33 cellular contexts compared by ENCODE assay signal in the genomic region with DNA sequence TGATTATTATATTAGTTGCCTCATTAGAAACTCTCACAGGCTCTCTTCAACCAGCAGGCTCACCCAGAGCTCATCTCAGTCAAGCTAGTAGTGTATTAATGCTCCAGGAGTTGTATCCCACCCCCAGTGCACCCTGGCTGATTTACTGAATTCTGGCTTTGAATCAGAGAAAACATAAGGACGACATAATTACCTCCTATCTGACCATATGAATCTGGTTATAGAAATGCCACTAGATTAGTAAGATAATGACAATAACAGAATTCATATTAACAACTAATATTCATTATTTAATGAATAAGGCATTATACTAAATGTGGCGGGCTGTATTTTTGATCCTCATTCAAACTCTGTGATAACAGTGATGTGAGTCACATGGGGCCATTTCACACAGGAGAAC.
"Had no signal": no experiment of that assay in that cellular context is flagged by ENCODE, and none has a peak within 500 bp of the region (broad histone marks: within the 10 kb centered on the region; RNA-seq: fewer than 3 reads in every experiment).

No MANE protein-coding gene starts in this region.

- H3K4me1 ChIP-seq: adrenal gland, body of pancreas, breast epithelium, colonic mucosa, foreskin keratinocyte, gastrocnemius medialis had no signal

- H3K4me3 ChIP-seq: adrenal gland, body of pancreas, breast epithelium, cardiac muscle cell, colonic mucosa, esophagus muscularis mucosa, gastrocnemius medialis had no signal

- H3K9me3 ChIP-seq: adrenal gland, body of pancreas, breast epithelium, colonic mucosa, gastrocnemius medialis had no signal

- H3K36me3 ChIP-seq: adrenal gland, breast epithelium, cardiac muscle cell, colonic mucosa, esophagus muscularis mucosa, gastrocnemius medialis had no signal

- H3K27me3 Mint-ChIP-seq: activated CD4-positive, alpha-beta T cell treated with anti-CD3 and anti-CD28 coated beads, Interleukin-2, amount 10 ng/mL, durations not matched to agents 7 days and 5 days; activated CD8-positive, alpha-beta memory T cell treated with anti-CD3 and anti-CD28 coated beads, Interleukin-2, amount 10 ng/mL, durations not matched to agents 7 days and 5 days had no signal

- H3K27ac ChIP-seq: adrenal gland, body of pancreas, breast epithelium, cardiac muscle cell, colonic mucosa, esophagus muscularis mucosa, foreskin keratinocyte, gastrocnemius medialis had no signal

- DNase-seq: activated CD4-positive, alpha-beta T cell treated with anti-CD3 and anti-CD28 coated beads for 36 hours; activated CD4-positive, alpha-beta T cell treated with anti-CD3 and anti-CD28 coated beads, Interleukin-2, amount 10 ng/mL, durations not matched to agents 7 days and 5 days; activated CD4-positive, alpha-beta T cell treated with anti-CD3 and anti-CD28 coated beads, Interleukin-2, amount 50 U/mL, for 48 hours; activated CD4-positive, CD25-positive, alpha-beta regulatory T cell; activated CD4-positive, CD25-positive, alpha-beta regulatory T cell treated with anti-CD3 and anti-CD28 coated beads, Interleukin-2, amount 50 U/mL, for 72 hours; activated CD8-positive, alpha-beta memory T cell treated with anti-CD3 and anti-CD28 coated beads, Interleukin-2, amount 10 ng/mL, durations not matched to agents 7 days and 5 days; activated CD8-positive, alpha-beta memory T cell treated with anti-CD3 and anti-CD28 coated beads, Interleukin-2, amount 50 U/mL, for 4 hours; activated CD8-positive, alpha-beta T cell treated with anti-CD3 and anti-CD28 coated beads, Interleukin-2, amount 10 ng/mL, durations not matched to agents 7 days and 5 days; activated effector memory CD4-positive, alpha-beta T cell treated with anti-CD3 and anti-CD28 coated beads, Interleukin-2, amount 50 U/mL, for 16 hours; activated naive CD4-positive, alpha-beta T cell treated with anti-CD3 and anti-CD28 coated beads for 36 hours; activated naive CD8-positive, alpha-beta T cell treated with anti-CD3 and anti-CD28 coated beads for 36 hours; activated naive CD8-positive, alpha-beta T cell treated with anti-CD3 and anti-CD28 coated beads, Interleukin-2, amount 50 U/mL, for 24 hours; activated T-cell treated with anti-CD3 and anti-CD28 coated beads, Interleukin-2, amount 50 U/mL, for 1 hour; activated T-cell treated with anti-CD3 and anti-CD28 coated beads, Interleukin-2, amount 50 U/mL, for 48 hours; adrenal gland; amygdala; aorta; body of pancreas; central memory CD4-positive, alpha-beta T cell; cerebellar nuclear complex; colonic mucosa; effector CD8-positive, alpha-beta T cell; erythroblast; foreskin keratinocyte; gastrocnemius medialis; glutamatergic neuron; T-helper 2 cell had no signal

- H3K27ac Mint-ChIP-seq: activated CD4-positive, alpha-beta T cell treated with anti-CD3 and anti-CD28 coated beads for 36 hours; activated CD4-positive, alpha-beta T cell treated with anti-CD3 and anti-CD28 coated beads, Interleukin-2, amount 10 ng/mL, durations not matched to agents 7 days and 5 days; activated CD8-positive, alpha-beta memory T cell treated with anti-CD3 and anti-CD28 coated beads, Interleukin-2, amount 10 ng/mL, durations not matched to agents 7 days and 5 days; activated CD8-positive, alpha-beta T cell treated with anti-CD3 and anti-CD28 coated beads, Interleukin-2, amount 10 ng/mL, durations not matched to agents 7 days and 5 days; activated naive CD4-positive, alpha-beta T cell treated with anti-CD3 and anti-CD28 coated beads for 36 hours; activated naive CD4-positive, alpha-beta T cell treated with anti-CD3 and anti-CD28 coated beads, Interleukin-2, amount 50 U/mL, for 24 hours; activated naive CD8-positive, alpha-beta T cell treated with anti-CD3 and anti-CD28 coated beads for 36 hours; activated naive CD8-positive, alpha-beta T cell treated with anti-CD3 and anti-CD28 coated beads, Interleukin-2, amount 50 U/mL, for 24 hours; activated T-helper 1 cell treated with anti-CD3 and anti-CD28 coated beads, Interleukin-12 subunit alpha, Interleukin-12 subunit beta, Interleukin-2, Interleukin-4 antibody, amounts not matched to agents 30 ng/mL and 10 ng/mL and 1 ng/mL, durations not matched to agents 14 hours and 24 hours and 36 hours; activated T-helper 2 cell treated with anti-CD3 and anti-CD28 coated beads, Interferon-gamma antibody, Interleukin-2, Interleukin-4, amounts not matched to agents 10 μg/mL and 5 μg/mL and 100 μg/mL, durations not matched to agents 14 hours and 24 hours and 36 hours had no signal

- H3K36me3 Mint-ChIP-seq: activated CD8-positive, alpha-beta memory T cell treated with anti-CD3 and anti-CD28 coated beads, Interleukin-2, amount 10 ng/mL, durations not matched to agents 7 days and 5 days; activated naive CD4-positive, alpha-beta T cell treated with anti-CD3 and anti-CD28 coated beads, Interleukin-2, amount 50 U/mL, for 24 hours; activated naive CD8-positive, alpha-beta T cell treated with anti-CD3 and anti-CD28 coated beads for 36 hours had no signal

- H3K27me3 ChIP-seq: adrenal gland, body of pancreas, breast epithelium, cardiac muscle cell, colonic mucosa, esophagus muscularis mucosa, foreskin keratinocyte, gastrocnemius medialis had no signal

- H3K4me3 Mint-ChIP-seq: activated CD4-positive, alpha-beta T cell treated with anti-CD3 and anti-CD28 coated beads for 36 hours; activated CD4-positive, alpha-beta T cell treated with anti-CD3 and anti-CD28 coated beads, Interleukin-2, amount 10 ng/mL, durations not matched to agents 7 days and 5 days; activated CD8-positive, alpha-beta memory T cell treated with anti-CD3 and anti-CD28 coated beads, Interleukin-2, amount 10 ng/mL, durations not matched to agents 7 days and 5 days; activated CD8-positive, alpha-beta T cell treated with anti-CD3 and anti-CD28 coated beads, Interleukin-2, amount 10 ng/mL, durations not matched to agents 7 days and 5 days; activated naive CD4-positive, alpha-beta T cell treated with anti-CD3 and anti-CD28 coated beads for 36 hours; activated naive CD4-positive, alpha-beta T cell treated with anti-CD3 and anti-CD28 coated beads, Interleukin-2, amount 50 U/mL, for 24 hours; activated naive CD8-positive, alpha-beta T cell treated with anti-CD3 and anti-CD28 coated beads for 36 hours; activated naive CD8-positive, alpha-beta T cell treated with anti-CD3 and anti-CD28 coated beads, Interleukin-2, amount 50 U/mL, for 24 hours; activated T-helper 1 cell treated with anti-CD3 and anti-CD28 coated beads, Interleukin-12 subunit alpha, Interleukin-12 subunit beta, Interleukin-2, Interleukin-4 antibody, amounts not matched to agents 30 ng/mL and 10 ng/mL and 1 ng/mL, durations not matched to agents 14 hours and 24 hours and 36 hours had no signal

- H3K4me1 Mint-ChIP-seq: activated CD4-positive, alpha-beta T cell treated with anti-CD3 and anti-CD28 coated beads for 36 hours; activated CD4-positive, alpha-beta T cell treated with anti-CD3 and anti-CD28 coated beads, Interleukin-2, amount 10 ng/mL, durations not matched to agents 7 days and 5 days; activated CD8-positive, alpha-beta memory T cell treated with anti-CD3 and anti-CD28 coated beads, Interleukin-2, amount 10 ng/mL, durations not matched to agents 7 days and 5 days; activated naive CD8-positive, alpha-beta T cell treated with anti-CD3 and anti-CD28 coated beads for 36 hours; activated naive CD8-positive, alpha-beta T cell treated with anti-CD3 and anti-CD28 coated beads, Interleukin-2, amount 50 U/mL, for 24 hours had no signal

- H3K9me3 Mint-ChIP-seq: activated CD4-positive, alpha-beta T cell treated with anti-CD3 and anti-CD28 coated beads, Interleukin-2, amount 10 ng/mL, durations not matched to agents 7 days and 5 days; activated T-helper 1 cell treated with anti-CD3 and anti-CD28 coated beads, Interleukin-12 subunit alpha, Interleukin-12 subunit beta, Interleukin-2, Interleukin-4 antibody, amounts not matched to agents 30 ng/mL and 10 ng/mL and 1 ng/mL, durations not matched to agents 14 hours and 24 hours and 36 hours had no signal

- ATAC-seq: activated CD8-positive, alpha-beta memory T cell treated with anti-CD3 and anti-CD28 coated beads, Interleukin-2, amount 10 ng/mL, durations not matched to agents 7 days and 5 days; activated CD8-positive, alpha-beta T cell treated with anti-CD3 and anti-CD28 coated beads, Interleukin-2, amount 10 ng/mL, durations not matched to agents 7 days and 5 days; activated naive CD8-positive, alpha-beta T cell treated with anti-CD3 and anti-CD28 coated beads, Interleukin-2, amount 50 U/mL, for 24 hours; body of pancreas; foreskin keratinocyte; gastrocnemius medialis had no signal
